ENCODE assay signal across 8 cellular contexts in the genomic region with DNA sequence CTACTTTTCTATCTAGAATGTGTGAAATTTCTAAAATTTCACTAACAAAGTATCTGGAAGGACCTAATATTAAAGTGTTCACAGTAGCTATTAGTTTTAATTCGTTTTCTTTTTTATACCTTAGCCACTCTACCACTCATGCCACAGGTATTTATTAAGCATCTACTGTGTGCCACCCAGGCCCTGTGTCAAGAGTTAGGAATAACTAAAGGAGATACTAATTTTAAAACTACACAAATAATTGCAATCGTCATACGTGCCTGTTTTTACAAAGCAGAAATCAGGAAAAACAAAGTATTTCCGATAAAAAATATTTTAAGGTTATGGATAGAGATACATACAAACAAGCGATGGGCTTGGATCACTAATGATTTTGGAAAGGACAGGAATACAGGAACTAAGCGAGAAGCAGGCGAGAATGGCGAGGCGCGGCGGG. TPM values are rescaled to one million over a fixed set of nuclear protein-coding genes. Genes with fewer than 3 reads are reported as not detected.
DNase-seq lines count a peak whose midpoint lies in the region; ATAC-seq and TF ChIP-seq lines count a peak whose summit lies in the region.

No MANE protein-coding gene starts in this region.

- H3K4me1 Mint-ChIP-seq in activated T-helper 1 cell treated with anti-CD3 and anti-CD28 coated beads, Interleukin-12 subunit alpha, Interleukin-12 subunit beta, Interleukin-2, Interleukin-4 antibody, amounts not matched to agents 30 ng/mL and 10 ng/mL and 1 ng/mL, durations not matched to agents 14 hours and 24 hours and 36 hours (ENCODE audit: low read depth) = peaks cover 24% of the 10 kb centered on the region

- H3K4me3 ChIP-seq in HFF-Myc (replicated peaks; ENCODE audit: low read depth, low read length) = peak overlapping the region; percentile 63
- H3K4me3 ChIP-seq in iPS-11a (ENCODE audit: low read depth, low read length) = peak overlapping the region; percentile 20
- H3K4me3 ChIP-seq in spleen = peak overlapping the region in 7 of 8 donors; percentile 92 to 100 (median 97)

- H3K27ac ChIP-seq in spleen = peak overlapping the region; percentile 43 to 93 (median 87)

- no peaks in the 10 kb centered on the region for H3K9me3 Mint-ChIP-seq in activated T-helper 1 cell treated with anti-CD3 and anti-CD28 coated beads, Interleukin-12 subunit alpha, Interleukin-12 subunit beta, Interleukin-2, Interleukin-4 antibody, amounts not matched to agents 30 ng/mL and 10 ng/mL and 1 ng/mL, durations not matched to agents 14 hours and 24 hours and 36 hours

- peaks cover 0 to 5% (median 0%) of the 10 kb centered on the region in 6 donors for H3K36me3 ChIP-seq in spleen

- CTCF ChIA-PET in HEK293T (lab: Yijun Ruan, JAX) = interaction anchor here (0.6 to 0.8 kb wide), 3 partner anchors 11 to 170 kb away, joined by 3 read pairs; no protein-coding TSS in a partner anchor

- H3K4me1 ChIP-seq in spleen = peaks cover 13 to 58% (median 35%) of the 10 kb centered on the region in 6 donors

- POLR2A ChIA-PET in HEK293T (lab: Yijun Ruan, JAX) = interaction anchor here (0.6 to 2.9 kb wide), 8 partner anchors 11 to 109 kb away, joined by 3 to 17 read pairs (median 4); a partner anchor contains a TSS

- H3K9me3 ChIP-seq in spleen = peaks cover 0 to 1% (median 0%) of the 10 kb centered on the region in 8 donors

- no peaks in the 10 kb centered on the region for H3K27me3 ChIP-seq in spleen (replicated peaks in 1 of 7)

- peak overlapping the region; percentile 76 for H3K27ac Mint-ChIP-seq in activated T-helper 1 cell treated with anti-CD3 and anti-CD28 coated beads, Interleukin-12 subunit alpha, Interleukin-12 subunit beta, Interleukin-2, Interleukin-4 antibody, amounts not matched to agents 30 ng/mL and 10 ng/mL and 1 ng/mL, durations not matched to agents 14 hours and 24 hours and 36 hours

- no peak for ATAC-seq in GM18868 (IDR thresholded peaks at IDR 0.05; ENCODE audit: unreplicated experiment)

- intact Hi-C loops in activated T-helper 1 cell treated with anti-CD3 and anti-CD28 coated beads, Interleukin-12 subunit alpha, Interleukin-12 subunit beta, Interleukin-2, Interleukin-4 antibody, amounts not matched to agents 30 ng/mL and 10 ng/mL and 1 ng/mL, durations not matched to agents 14 hours and 24 hours and 36 hours (cut with micrococcal nuclease) = loop anchor here (1.0 to 2.0 kb wide), 6 partner anchors 10 to 169 kb away; a partner anchor contains a TSS
- intact Hi-C loops in spleen (cut with DNase I; ENCODE audit: low total_unique reads) = loop anchor here (5.0 kb wide), 1 partner anchor 92 kb away; a partner anchor contains a TSS

- no peak for TF ChIP-seq POLR2A in spleen (IDR thresholded peaks at IDR 0.05)

- peaks cover 11% of the 10 kb centered on the region for H3K36me3 Mint-ChIP-seq in activated T-helper 1 cell treated with anti-CD3 and anti-CD28 coated beads, Interleukin-12 subunit alpha, Interleukin-12 subunit beta, Interleukin-2, Interleukin-4 antibody, amounts not matched to agents 30 ng/mL and 10 ng/mL and 1 ng/mL, durations not matched to agents 14 hours and 24 hours and 36 hours (ENCODE audit: low read depth)

- TF ChIP-seq CTCF in HFF-Myc (IDR thresholded peaks at IDR 0.05; ENCODE audit: low read depth, low read length, missing control alignments) (no peak), spleen (IDR thresholded peaks at IDR 0.05 in 8 of 11, conservative IDR thresholded peaks at IDR 0.05 in 3 of 11) (no peak)

- DNase-seq in HFF-Myc (ENCODE audit: extremely low read depth, low read depth) = no peak
- DNase-seq in activated T-helper 1 cell treated with anti-CD3 and anti-CD28 coated beads, Interleukin-12 subunit alpha, Interleukin-12 subunit beta, Interleukin-2, Interleukin-4 antibody, amounts not matched to agents 30 ng/mL and 10 ng/mL and 1 ng/mL, durations not matched to agents 14 hours and 24 hours and 36 hours (ENCODE audit: low spot score) = no peak
- DNase-seq in spleen = no peak
- DNase-seq in HEK293T (ENCODE audit: extremely low spot score) = no peak
- DNase-seq in SK-N-DZ (ENCODE audit: low spot score) = no peak
- no peak for DNase-seq in DMS 273 treated with DMSO at 0.1 percent for 48 hours (lab: John Stamatoyannopoulos, UW)

- 4 to 10% (median 8%) methylated on average over 11 of the region's 11 CpGs for WGBS in spleen, 5 donors

- H3K4me3 Mint-ChIP-seq in activated T-helper 1 cell treated with anti-CD3 and anti-CD28 coated beads, Interleukin-12 subunit alpha, Interleukin-12 subunit beta, Interleukin-2, Interleukin-4 antibody, amounts not matched to agents 30 ng/mL and 10 ng/mL and 1 ng/mL, durations not matched to agents 14 hours and 24 hours and 36 hours = peak overlapping the region; percentile 91

- no peaks in the 10 kb centered on the region for H3K27me3 Mint-ChIP-seq in activated T-helper 1 cell treated with anti-CD3 and anti-CD28 coated beads, Interleukin-12 subunit alpha, Interleukin-12 subunit beta, Interleukin-2, Interleukin-4 antibody, amounts not matched to agents 30 ng/mL and 10 ng/mL and 1 ng/mL, durations not matched to agents 14 hours and 24 hours and 36 hours (ENCODE audit: insufficient read depth)

TF ChIP-seq in HEK293T, 16 proteins besides CTCF, POLR2A, EP300 and RAD21:
- TF ChIP-seq LEF1 (IDR thresholded peaks at IDR 0.05; ENCODE audit: borderline replicate concordance) (no peak), TARDBP (IDR thresholded peaks at IDR 0.05) (no peak), ZNF384 (IDR thresholded peaks at IDR 0.05) (no peak), L3MBTL2 (conservative IDR thresholded peaks at IDR 0.05) (no peak)

RNA-seq across cellular contexts. Expression of a gene that starts 0.5 kb away (rescaled TPM):
- total RNA-seq in activated T-helper 1 cell treated with anti-CD3 and anti-CD28 coated beads, Interleukin-12 subunit alpha, Interleukin-12 subunit beta, Interleukin-2, Interleukin-4 antibody, amounts not matched to agents 30 ng/mL and 10 ng/mL and 1 ng/mL, durations not matched to agents 14 hours and 24 hours and 36 hours = 28.3 and 30.5 TPM in 2 replicates
- 10 to 100 TPM; 19.5 to 37.7 (median 27.5) TPM for total RNA-seq in spleen
- polyA plus RNA-seq in spleen = 1 to 10 TPM; 2.4 to 5.8 (median 2.6) TPM
- polyA plus RNA-seq in SK-N-DZ (2014; cell fraction: cytosol; rRNA removed) = 17.2 and 21.1 TPM in 2 replicates
- polyA plus RNA-seq in SK-N-DZ (2014; cell fraction: nucleus; rRNA removed) = 13.8 and 15.2 TPM in 2 replicates

RNA-seq across cellular contexts. Expression of a gene that starts 43.3 kb away (rescaled TPM):
- total RNA-seq in activated T-helper 1 cell treated with anti-CD3 and anti-CD28 coated beads, Interleukin-12 subunit alpha, Interleukin-12 subunit beta, Interleukin-2, Interleukin-4 antibody, amounts not matched to agents 30 ng/mL and 10 ng/mL and 1 ng/mL, durations not matched to agents 14 hours and 24 hours and 36 hours = not detected in 2 replicates
- under 1 TPM in 2 of 7 donors, not detected in 5; 0.16 to 0.24 TPM for total RNA-seq in spleen
- under 1 TPM; 0.09 to 0.14 (median 0.10) TPM for polyA plus RNA-seq in spleen
- polyA plus RNA-seq in SK-N-DZ (2014; cell fraction: cytosol; rRNA removed) = not detected in 2 replicates
- polyA plus RNA-seq in SK-N-DZ (2014; cell fraction: nucleus; rRNA removed) = not detected in 2 replicates

Comparison
In these comparisons a context has a peak if more than half of its experiments do, and no peak if none do; other contexts are left out.
1. H3K4me3 ChIP-seq: peak in every context shown above with its lines; median percentile 97 in spleen; 63 in HFF-Myc; 20 in iPS-11a.